Comparison of ENCODE assay signal across 8 cellular contexts in genomic region chr19:46529622-46530451, GRCh38. TPM values are rescaled to one million over a fixed set of nuclear protein-coding genes. Genes with fewer than 3 reads are reported as not detected.
DNase-seq lines count a peak whose midpoint lies in the region; ATAC-seq and TF ChIP-seq lines count a peak whose summit lies in the region.

No MANE protein-coding gene starts in this region.

- peak overlapping the region; percentile 8 for H3K27ac Mint-ChIP-seq in CD4-positive, alpha-beta T cell

- H3K9me2 ChIP-seq in OCI-LY7 (ENCODE audit: insufficient read depth, low read length), result no peaks in the 10 kb centered on the region
- H3K9me2 ChIP-seq in neural cell (ENCODE audit: insufficient read depth, low read length), result no peaks in the 10 kb centered on the region

- H3K79me2 ChIP-seq in OCI-LY7 (ENCODE audit: insufficient read depth, low read depth, low read length) (no peaks in the 10 kb centered on the region), neural cell (replicated peaks; ENCODE audit: insufficient read depth, low read length) (no peaks in the 10 kb centered on the region)

- no peak overlapping the region for H3K4me3 ChIP-seq in HL-60 (replicated peaks; ENCODE audit: insufficient read depth, low read length)
- H3K4me3 ChIP-seq in OCI-LY7 (ENCODE audit: low read depth, low read length, poor library complexity, severe bottlenecking), result no peak overlapping the region
- no peak overlapping the region for H3K4me3 ChIP-seq in neural cell (ENCODE audit: low read length)

- no peak overlapping the region for H3K27ac ChIP-seq in CD4-positive, alpha-beta T cell (ENCODE audit: low read depth, low read length)
- H3K27ac ChIP-seq in HL-60 (replicated peaks), result no peak overlapping the region; the same call in 1 of the 2 replicates
- no peak overlapping the region for H3K27ac ChIP-seq in OCI-LY7 (ENCODE audit: low read depth, low read length, poor library complexity, severe bottlenecking)
- no peak overlapping the region for H3K27ac ChIP-seq in neural cell (ENCODE audit: low read length)
- no peak overlapping the region for H3K27ac ChIP-seq in substantia nigra (ENCODE audit: low read depth, low read length, poor library complexity, severe bottlenecking)

- peak; percentile 58 to 87 (median 72) for DNase-seq in CD4-positive, alpha-beta T cell
- DNase-seq in HL-60 (ENCODE audit: low read depth in 1 of 2, low spot score in 1 of 2), result peak; percentile 71 to 90
- DNase-seq in OCI-LY7 (ENCODE audit: low spot score), result peak; percentile 65
- DNase-seq in activated T-cell treated with anti-CD3 and anti-CD28 coated beads for 24 hours (ENCODE audit: low read depth), result peak; percentile 56
- DNase-seq in erythroblast (lab: John Stamatoyannopoulos, UW), result peak; percentile 65 to 84
- peak in 36 of 49 donors; percentile 6 to 75 (median 46) for DNase-seq in substantia nigra (lab: John Stamatoyannopoulos, UW)

- H3K9me3 ChIP-seq in CD4-positive, alpha-beta T cell (ENCODE audit: control insufficient read depth, low read length), result no peaks in the 10 kb centered on the region
- no peaks in the 10 kb centered on the region for H3K9me3 ChIP-seq in OCI-LY7 (ENCODE audit: low read length)
- H3K9me3 ChIP-seq in neural cell (ENCODE audit: low read length), result no peaks in the 10 kb centered on the region

- H3K36me3 Mint-ChIP-seq in CD4-positive, alpha-beta T cell (ENCODE audit: low read depth), result no peaks in the 10 kb centered on the region

- POLR2A ChIA-PET in CD4-positive, alpha-beta T cell (lab: Charles Lee), result interaction anchor here (0.8 to 1.8 kb wide), 6 partner anchors 9 to 132 kb away, joined by 3 to 11 read pairs (median 6); partner anchors contain the start of gene DACT3
- POLR2A ChIA-PET in OCI-LY7 (lab: Charles Lee), result interaction anchor here (0.5 kb wide), 1 partner anchor 24 kb away, joined by 4 read pairs; no protein-coding TSS in a partner anchor

- peak overlapping the region; percentile 58 for H3K9ac ChIP-seq in neural cell (ENCODE audit: low read length)

- TF ChIP-seq POLR2A in erythroblast (IDR thresholded peaks at IDR 0.05; ENCODE audit: low read length), result no peak

- peak; percentile 97 for TF ChIP-seq RAD21 in neural cell (conservative IDR thresholded peaks at IDR 0.05)

- no peaks in the 10 kb centered on the region for H3K9me3 Mint-ChIP-seq in CD4-positive, alpha-beta T cell

- CTCF ChIA-PET in CD4-positive, alpha-beta T cell (lab: Charles Lee), result interaction anchor here (0.7 to 3.6 kb wide), 13 partner anchors 8 to 215 kb away, joined by 3 to 17 read pairs (median 4); partner anchors contain the start of gene DACT3
- CTCF ChIA-PET in OCI-LY7 (lab: Charles Lee; ENCODE audit: unreplicated experiment), result no interaction called here

- H3K27me3 ChIP-seq in CD4-positive, alpha-beta T cell (ENCODE audit: control insufficient read depth, insufficient read depth, low read length), result no peaks in the 10 kb centered on the region
- H3K27me3 ChIP-seq in HL-60 (ENCODE audit: insufficient read depth, poor library complexity, severe bottlenecking) (no peaks in the 10 kb centered on the region), neural cell (ENCODE audit: insufficient read depth, low read depth, low read length) (no peaks in the 10 kb centered on the region)

- no TSS peak for BruUV-seq in OCI-LY7 (replicated peaks; lab: Mats Ljungman, UMichigan)

- H3K4me2 ChIP-seq in OCI-LY7 (ENCODE audit: low read length) (no peak overlapping the region), neural cell (ENCODE audit: low read length) (no peak overlapping the region)

- ATAC-seq in CD4-positive, alpha-beta T cell (ENCODE audit: poor library complexity), result peak; percentile 79
- ATAC-seq in HG03571 (IDR thresholded peaks at IDR 0.05; ENCODE audit: unreplicated experiment), result no peak

- peak; percentile 98 for TF ChIP-seq CTCF in CD4-positive, alpha-beta T cell (IDR thresholded peaks at IDR 0.05)
- TF ChIP-seq CTCF in HL-60 (IDR thresholded peaks at IDR 0.05; ENCODE audit: insufficient read depth, low read length), result peak; percentile 66
- TF ChIP-seq CTCF in OCI-LY7 (conservative IDR thresholded peaks at IDR 0.05; ENCODE audit: low read length), result peak; percentile 100
- peak; percentile 98 for TF ChIP-seq CTCF in neural cell (IDR thresholded peaks at IDR 0.05; ENCODE audit: poor library complexity, severe bottlenecking)

- H3F3A ChIP-seq in neural cell (ENCODE audit: insufficient read depth, low read length, poor library complexity, severe bottlenecking), result no peaks in the 10 kb centered on the region

- no peaks in the 10 kb centered on the region for H3K36me3 ChIP-seq in OCI-LY7 (ENCODE audit: insufficient read depth, low read length)
- H3K36me3 ChIP-seq in neural cell (ENCODE audit: insufficient read depth, low read length), result no peaks in the 10 kb centered on the region

- H3K27me3 Mint-ChIP-seq in CD4-positive, alpha-beta T cell, result no peaks in the 10 kb centered on the region

- peak; percentile 15 for TF ChIP-seq EP300 in neural cell (conservative IDR thresholded peaks at IDR 0.05; ENCODE audit: poor library complexity, severe bottlenecking)

- H2AFZ ChIP-seq in OCI-LY7 (ENCODE audit: low read length), result peak overlapping the region; percentile 44; the same call in 1 of the 2 replicates
- peak overlapping the region; percentile 49 for H2AFZ ChIP-seq in neural cell (ENCODE audit: low read depth, low read length)

- H3K4me3 Mint-ChIP-seq in CD4-positive, alpha-beta T cell, result no peak overlapping the region

- H3K4me1 ChIP-seq in OCI-LY7 (ENCODE audit: insufficient read depth, low read length, poor library complexity, severe bottlenecking), result no peaks in the 10 kb centered on the region

- H4K20me1 ChIP-seq in OCI-LY7 (ENCODE audit: insufficient read depth, low read length) (no peaks in the 10 kb centered on the region), neural cell (ENCODE audit: insufficient read depth) (no peaks in the 10 kb centered on the region)

- intact Hi-C loops in CD4-positive, alpha-beta T cell (cut with DNase I, micrococcal nuclease), result loop anchor here (1.0 to 5.0 kb wide), 8 partner anchors 12 to 219 kb away; no protein-coding TSS in a partner anchor
- intact Hi-C loops in OCI-LY7 (cut with micrococcal nuclease; ENCODE audit: unreplicated experiment), result loop anchor here (1.0 kb wide), 2 partner anchors 12 to 132 kb away; no protein-coding TSS in a partner anchor

- peaks cover 20% of the 10 kb centered on the region for H3K4me1 Mint-ChIP-seq in CD4-positive, alpha-beta T cell (ENCODE audit: low read depth)

TF ChIP-seq in neural cell, 6 proteins besides CTCF, POLR2A, EP300 and RAD21:
- TF ChIP-seq SMC3 (conservative IDR thresholded peaks at IDR 0.05; ENCODE audit: poor library complexity) (peak; percentile 96), POLR2AphosphoS5 (IDR thresholded peaks at IDR 0.05) (no peak)
TF ChIP-seq in neural cell: peak in this region for 1.

RNA-seq across cellular contexts. Expression of gene PNMA8B, which starts 34.2 kb away (rescaled TPM):
- total RNA-seq in CD4-positive, alpha-beta T cell, result under 1 TPM; 0.14 to 0.19 TPM
- 1.9 and 2.0 TPM in 2 replicates for total RNA-seq in OCI-LY7 (2014; rRNA removed; shearing (Covaris generic))
- 0.33 and 0.40 TPM in 2 replicates for total RNA-seq in OCI-LY7 (2022)
- 9.9 and 10.1 TPM in 2 replicates for polyA plus RNA-seq in neural cell
- polyA minus RNA-seq in neural cell, result 24.0 and 27.0 TPM in 2 replicates

RNA-seq across cellular contexts. Expression of gene PNMA8A, which starts 58.5 kb away (rescaled TPM):
- not detected for total RNA-seq in CD4-positive, alpha-beta T cell
- total RNA-seq in OCI-LY7 (2014; rRNA removed; shearing (Covaris generic)), result not detected in 2 replicates
- total RNA-seq in OCI-LY7 (2022), result not detected in 2 replicates
- 234 and 238 TPM in 2 replicates for polyA plus RNA-seq in neural cell
- polyA minus RNA-seq in neural cell, result 182 and 186 TPM in 2 replicates
